In the genomic region with DNA sequence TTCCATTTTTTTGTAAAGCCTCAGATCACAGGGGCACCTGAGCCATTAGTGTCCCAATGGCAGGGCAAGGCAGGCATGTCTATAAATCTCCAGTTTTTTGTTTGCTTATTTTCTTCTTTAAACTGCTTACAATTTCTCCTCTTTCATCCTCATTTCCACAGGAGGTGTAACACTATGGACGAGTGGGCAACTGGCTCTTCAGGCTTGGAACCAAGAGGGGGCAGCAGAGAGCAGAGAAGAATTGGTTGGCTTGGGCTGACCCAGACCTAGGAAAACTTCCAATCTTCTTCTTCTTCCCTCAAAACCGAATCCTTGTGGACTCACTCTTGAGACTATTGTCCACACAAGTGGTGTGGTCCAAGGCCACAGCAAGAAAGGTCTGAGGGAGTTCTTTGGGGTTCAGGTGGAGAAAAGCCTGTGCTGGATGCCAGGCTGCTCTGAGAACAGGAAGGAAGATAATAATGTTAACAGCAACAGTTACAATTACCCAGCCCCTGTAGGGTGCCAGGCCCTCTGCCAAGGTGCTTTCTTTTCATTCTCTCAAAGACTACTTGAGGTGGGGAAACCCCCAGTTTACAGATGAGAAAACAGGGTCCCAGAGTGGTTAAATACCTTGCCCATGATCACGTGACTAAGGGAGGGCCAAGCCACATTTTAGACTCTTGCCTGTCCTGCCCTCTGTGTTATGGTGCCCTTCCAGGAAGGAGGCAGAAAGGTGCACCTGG, we compare ENCODE assay signal across 8 cellular contexts.
DNase-seq lines count a peak whose midpoint lies in the region; ATAC-seq and TF ChIP-seq lines count a peak whose summit lies in the region.

No MANE protein-coding gene starts in this region.

- ATAC-seq in GM19023 (IDR thresholded peaks at IDR 0.05; ENCODE audit: unreplicated experiment): peak; percentile 73
- peak; percentile 60 for ATAC-seq in HG03520 (IDR thresholded peaks at IDR 0.05; ENCODE audit: unreplicated experiment)
- ATAC-seq in body of pancreas: peak; percentile 87

- no peaks in the 10 kb centered on the region for H3K36me3 ChIP-seq in body of pancreas (replicated peaks in 1 of 2; ENCODE audit: insufficient read depth in 1 of 2, low read depth in 2 of 2)

- no peaks in the 10 kb centered on the region for H3K27me3 ChIP-seq in body of pancreas

- H3K4me1 ChIP-seq in body of pancreas: no peaks in the 10 kb centered on the region

- no peaks in the 10 kb centered on the region for H3K36me3 Mint-ChIP-seq in immature natural killer cell

- H3K27ac Mint-ChIP-seq in immature natural killer cell: no peak overlapping the region

- H3K4me1 Mint-ChIP-seq in immature natural killer cell: peaks cover 4 to 5% of the 10 kb centered on the region in 2 donors

- no peak overlapping the region for H3K4me3 ChIP-seq in body of pancreas

- TF ChIP-seq CTCF in body of pancreas (IDR thresholded peaks at IDR 0.05): peak; percentile 74 to 89 (median 81)

- no peak for TF ChIP-seq POLR2A in body of pancreas (IDR thresholded peaks at IDR 0.05)

- intact Hi-C loops in body of pancreas (cut with DNase I): loop anchor here (5.0 kb wide), 1 partner anchor 241 kb away; no protein-coding TSS in a partner anchor

- H3K9me3 ChIP-seq in body of pancreas: no peaks in the 10 kb centered on the region

- peaks cover 2 to 4% (median 2%) of the 10 kb centered on the region in 3 donors for H3K27me3 Mint-ChIP-seq in immature natural killer cell (ENCODE audit: low read depth in 3 of 3)

- H3K4me3 Mint-ChIP-seq in immature natural killer cell: no peak overlapping the region

- WGBS in body of pancreas, 2 donors: 26 to 28% methylated on average over 3 of the region's 3 CpGs

- H3K27ac ChIP-seq in body of pancreas: no peak overlapping the region

- no peaks in the 10 kb centered on the region for H3K9me3 Mint-ChIP-seq in immature natural killer cell

- DNase-seq in COLO668 (lab: John Stamatoyannopoulos, UW; ENCODE audit: unreplicated experiment): peak; percentile 60
- DNase-seq in RKO (ENCODE audit: low spot score): peak; percentile 49
- peak; percentile 71 to 79 (median 74) for DNase-seq in body of pancreas
- peak; percentile 6 to 35 (median 21) for DNase-seq in immature natural killer cell
- DNase-seq in stimulated activated CD4-positive, alpha-beta T cell treated with anti-CD3 and anti-CD28 coated beads, Interleukin-12 subunit alpha, Interleukin-12 subunit beta, amount 100 ng/mL, for 4 hours: peak; percentile 29
- no peak for DNase-seq in activated effector memory CD4-positive, alpha-beta T cell treated with anti-CD3 and anti-CD28 coated beads, Interleukin-2, amount 50 U/mL, for 16 hours
